ENCODE assay signal across 12 cellular contexts in genomic region chr6:99590728-99591672, GRCh38. TPM values are rescaled to one million over a fixed set of nuclear protein-coding genes. Genes with fewer than 3 reads are reported as not detected.
DNase-seq lines count a peak whose midpoint lies in the region; ATAC-seq and TF ChIP-seq lines count a peak whose summit lies in the region.
"Had no signal": no experiment of that assay in that cellular context is flagged by ENCODE, and none has a peak within 500 bp of the region (broad histone marks: within the 10 kb centered on the region; RNA-seq: fewer than 3 reads in every experiment).

No MANE protein-coding gene starts in this region.

- POLR2A ChIA-PET in WTC11 (lab: Charles Lee): interaction anchor here (1.5 kb wide), 1 partner anchor 23 kb away, joined by 5 read pairs; the partner anchor contains the start of gene CCNC
- POLR2A ChIA-PET in OCI-LY7 (lab: Charles Lee): no interaction called here

- ATAC-seq in WTC11 (peak; percentile 66), left lung (no peak), GM18498 (IDR thresholded peaks at IDR 0.05; ENCODE audit: unreplicated experiment) (no peak)

- H3K27ac ChIP-seq in left lung: no peak overlapping the region
- H3K27ac ChIP-seq in suprapubic skin: no peak overlapping the region
- no peak overlapping the region for H3K27ac ChIP-seq in OCI-LY7 (ENCODE audit: low read depth, low read length, poor library complexity, severe bottlenecking)
- H3K27ac ChIP-seq: C4-2B, colonic mucosa, heart left ventricle had no signal

- H3K4me3 ChIP-seq in left lung (peak overlapping the region in 1 of 2 donors; percentile 14), suprapubic skin (peak overlapping the region; percentile 3), OCI-LY7 (ENCODE audit: low read depth, low read length, poor library complexity, severe bottlenecking) (no peak overlapping the region)
- H3K4me3 ChIP-seq: colonic mucosa had no signal

- H3K4me1 ChIP-seq in left lung (peaks cover 7 to 46% of the 10 kb centered on the region in 2 donors), suprapubic skin (peaks cover 26% of the 10 kb centered on the region), OCI-LY7 (ENCODE audit: insufficient read depth, low read length, poor library complexity, severe bottlenecking) (no peaks in the 10 kb centered on the region)
- H3K4me1 ChIP-seq: colonic mucosa had no signal

- TF ChIP-seq EP300 in suprapubic skin (IDR thresholded peaks at IDR 0.05): no peak

- no peaks in the 10 kb centered on the region for H3K9me3 ChIP-seq in left lung
- H3K9me3 ChIP-seq in suprapubic skin: no peaks in the 10 kb centered on the region
- H3K9me3 ChIP-seq in OCI-LY7 (ENCODE audit: low read length): no peaks in the 10 kb centered on the region
- H3K9me3 ChIP-seq: colonic mucosa had no signal

- H3K36me3 ChIP-seq in left lung (no peaks in the 10 kb centered on the region), suprapubic skin (no peaks in the 10 kb centered on the region), OCI-LY7 (ENCODE audit: insufficient read depth, low read length) (no peaks in the 10 kb centered on the region)
- H3K36me3 ChIP-seq: colonic mucosa, heart left ventricle had no signal

- peaks cover 2% of the 10 kb centered on the region for H3K36me3 Mint-ChIP-seq in activated naive CD8-positive, alpha-beta T cell
- no peaks in the 10 kb centered on the region for H3K36me3 Mint-ChIP-seq in activated naive CD8-positive, alpha-beta T cell treated with anti-CD3 and anti-CD28 coated beads for 36 hours
- H3K36me3 Mint-ChIP-seq in WTC11: no peaks in the 10 kb centered on the region

- H3K4me1 Mint-ChIP-seq in activated naive CD8-positive, alpha-beta T cell (ENCODE audit: low read depth): peaks cover 30% of the 10 kb centered on the region
- peaks cover 19% of the 10 kb centered on the region for H3K4me1 Mint-ChIP-seq in activated naive CD8-positive, alpha-beta T cell treated with anti-CD3 and anti-CD28 coated beads for 36 hours
- peaks cover 20% of the 10 kb centered on the region for H3K4me1 Mint-ChIP-seq in WTC11

- TF ChIP-seq CTCF in WTC11 (IDR thresholded peaks at IDR 0.05) (no peak), left lung (IDR thresholded peaks at IDR 0.05) (no peak), suprapubic skin (IDR thresholded peaks at IDR 0.05) (no peak), OCI-LY7 (conservative IDR thresholded peaks at IDR 0.05; ENCODE audit: low read length) (no peak)

- no peak for DNase-seq in activated naive CD8-positive, alpha-beta T cell treated with anti-CD3 and anti-CD28 coated beads for 36 hours
- peak; percentile 64 for DNase-seq in WTC11 (ENCODE audit: low spot score)
- peak; percentile 47 to 80 for DNase-seq in left lung
- no peak for DNase-seq in suprapubic skin (ENCODE audit: low spot score in 2 of 2)
- no peak for DNase-seq in OCI-LY7 (ENCODE audit: low spot score)
- DNase-seq in activated naive CD4-positive, alpha-beta T cell treated with Interleukin-2 at 50 U/mL for 16 hours: no peak
- DNase-seq: colonic mucosa, heart left ventricle, NCI-H1105 treated with DMSO at 0.1 percent for 48 hours had no signal

- intact Hi-C loops in left lung (cut with DNase I): no loop called here
- intact Hi-C loops in OCI-LY7 (cut with micrococcal nuclease; ENCODE audit: unreplicated experiment): no loop called here

- peak overlapping the region; percentile 38 for H3K4me3 Mint-ChIP-seq in activated naive CD8-positive, alpha-beta T cell
- H3K4me3 Mint-ChIP-seq in activated naive CD8-positive, alpha-beta T cell treated with anti-CD3 and anti-CD28 coated beads for 36 hours: no peak overlapping the region
- peak overlapping the region; percentile 35 for H3K4me3 Mint-ChIP-seq in WTC11

- CTCF ChIA-PET in WTC11 (lab: Charles Lee): interaction anchor here (1.2 to 1.8 kb wide), 4 partner anchors 12 to 155 kb away, joined by 3 to 12 read pairs (median 4); no protein-coding TSS in a partner anchor
- CTCF ChIA-PET in OCI-LY7 (lab: Charles Lee; ENCODE audit: unreplicated experiment): no interaction called here

- no peaks in the 10 kb centered on the region for H3K79me2 ChIP-seq in OCI-LY7 (ENCODE audit: insufficient read depth, low read depth, low read length)

- H3K9me3 Mint-ChIP-seq in activated naive CD8-positive, alpha-beta T cell (ENCODE audit: low read depth): peaks cover 5% of the 10 kb centered on the region
- H3K9me3 Mint-ChIP-seq in activated naive CD8-positive, alpha-beta T cell treated with anti-CD3 and anti-CD28 coated beads for 36 hours: peaks cover 4% of the 10 kb centered on the region
- H3K9me3 Mint-ChIP-seq in WTC11: 0 out of 2 replicates have a peak, but pooled peaks cover 3% of the 10 kb centered on the region

- no TSS peak for BruUV-seq in OCI-LY7 (replicated peaks; lab: Mats Ljungman, UMichigan)

- H3K27ac Mint-ChIP-seq in activated naive CD8-positive, alpha-beta T cell: no peak overlapping the region
- H3K27ac Mint-ChIP-seq in activated naive CD8-positive, alpha-beta T cell treated with anti-CD3 and anti-CD28 coated beads for 36 hours: no peak overlapping the region
- H3K27ac Mint-ChIP-seq in WTC11: no peak overlapping the region

- H2AFZ ChIP-seq in OCI-LY7 (ENCODE audit: low read length): no peak overlapping the region

- 14% methylated on average over 27 of the region's 63 CpGs for WGBS in suprapubic skin

- TF ChIP-seq POLR2A in suprapubic skin (IDR thresholded peaks at IDR 0.05): no peak

- H3K27me3 Mint-ChIP-seq in activated naive CD8-positive, alpha-beta T cell: peaks cover 48% of the 10 kb centered on the region
- H3K27me3 Mint-ChIP-seq in activated naive CD8-positive, alpha-beta T cell treated with anti-CD3 and anti-CD28 coated beads for 36 hours: peaks cover 84% of the 10 kb centered on the region
- peaks cover 92% of the 10 kb centered on the region for H3K27me3 Mint-ChIP-seq in WTC11 (ENCODE audit: low read depth)

- H3K9me2 ChIP-seq in OCI-LY7 (ENCODE audit: insufficient read depth, low read length): no peaks in the 10 kb centered on the region

- H4K20me1 ChIP-seq in OCI-LY7 (ENCODE audit: insufficient read depth, low read length): no peaks in the 10 kb centered on the region

- no peak overlapping the region for H3K4me2 ChIP-seq in OCI-LY7 (ENCODE audit: low read length)

- H3K27me3 ChIP-seq in left lung (peaks cover 84 to 91% of the 10 kb centered on the region in 2 donors), suprapubic skin (peaks cover 87% of the 10 kb centered on the region)

TF ChIP-seq in WTC11, 78 proteins besides CTCF, POLR2A, EP300 and RAD21 (continues in another document):
- TF ChIP-seq SMAD4 (CRISPR knock-in tag; IDR thresholded peaks at IDR 0.05): no peak
- no peak for TF ChIP-seq ZBTB43 (CRISPR knock-in tag; IDR thresholded peaks at IDR 0.05)
- no peak for TF ChIP-seq IRF1 (CRISPR knock-in tag; IDR thresholded peaks at IDR 0.05)
- TF ChIP-seq PRRX2 (CRISPR knock-in tag; IDR thresholded peaks at IDR 0.05): no peak
- TF ChIP-seq JUN (CRISPR knock-in tag; IDR thresholded peaks at IDR 0.05): 0 out of 2 replicates have a peak, but pooled peaks have one; percentile 38
- TF ChIP-seq ZNF219 (CRISPR knock-in tag; IDR thresholded peaks at IDR 0.05; ENCODE audit: borderline replicate concordance): no peak
- TF ChIP-seq TEAD4 (CRISPR knock-in tag; IDR thresholded peaks at IDR 0.05): no peak
- no peak for TF ChIP-seq ZNF232 (CRISPR knock-in tag; IDR thresholded peaks at IDR 0.05)
- TF ChIP-seq ZNF138 (CRISPR knock-in tag; conservative IDR thresholded peaks at IDR 0.05): no peak
- TF ChIP-seq MAX (CRISPR knock-in tag; IDR thresholded peaks at IDR 0.05): peak; percentile 60; the same call in 1 of the 2 replicates
- TF ChIP-seq NFYB (CRISPR knock-in tag; conservative IDR thresholded peaks at IDR 0.05; ENCODE audit: low read depth): no peak
- TF ChIP-seq ZNF121 (CRISPR knock-in tag; IDR thresholded peaks at IDR 0.05): no peak
- no peak for TF ChIP-seq HMGA2 (CRISPR knock-in tag; IDR thresholded peaks at IDR 0.05)
- TF ChIP-seq GABPB1 (CRISPR knock-in tag; IDR thresholded peaks at IDR 0.05): no peak

RNA-seq across cellular contexts. Expression of gene PRDM13, which starts 15.6 kb away (rescaled TPM):
- under 1 TPM in 1 of 2 experiments, not detected in 1; 0.10 TPM for total RNA-seq in activated naive CD8-positive, alpha-beta T cell treated with anti-CD3 and anti-CD28 coated beads for 36 hours
- total RNA-seq in WTC11 (2021): 0.09 to 0.14 TPM (median 0.11 TPM) in 3 replicates
- not detected for total RNA-seq in left lung
- total RNA-seq in suprapubic skin: not detected
- total RNA-seq in OCI-LY7 (2014; rRNA removed; shearing (Covaris generic)): 0.16 TPM in 1 of 2 replicates, not detected in the other
- not detected in 2 replicates for total RNA-seq in OCI-LY7 (2022)
- total RNA-seq: colonic mucosa, heart left ventricle had no signal

RNA-seq across cellular contexts. Expression of gene CCNC, which starts 22.5 kb away (rescaled TPM):
- 10 to 100 TPM; 77.3 to 80.5 TPM for total RNA-seq in activated naive CD8-positive, alpha-beta T cell treated with anti-CD3 and anti-CD28 coated beads for 36 hours
- total RNA-seq in WTC11 (2021) (82.2 to 93.1 TPM (median 86.8 TPM) in 3 replicates), left lung (10 to 100 TPM; 55.6 to 63.7 TPM), suprapubic skin (10 to 100 TPM; 38.4 to 63.4 (median 46.5) TPM), OCI-LY7 (2022) (89.1 and 91.9 TPM in 2 replicates)
- 53.4 and 58.4 TPM in 2 replicates for total RNA-seq in OCI-LY7 (2014; rRNA removed; shearing (Covaris generic))

Comparison
In these comparisons a context has a peak if more than half of its experiments do, and no peak if none do; other contexts are left out.
1. DNase-seq: peak in WTC11 (single experiment) and left lung (2 of 2); none in activated naive CD8-positive, alpha-beta T cell treated with anti-CD3 and anti-CD28 coated beads for 36 hours (single experiment), suprapubic skin (0 of 2), OCI-LY7 (single experiment) and activated naive CD4-positive, alpha-beta T cell treated with Interleukin-2 at 50 U/mL for 16 hours (single experiment).